In genomic region chr1:100719490-100719889, GRCh38 we compare ENCODE assay signal across 9 cellular contexts. TPM values are rescaled to one million over a fixed set of nuclear protein-coding genes. Genes with fewer than 3 reads are reported as not detected.
A peak's percentile ranks its signal among the peaks of the same experiment; 100 is the strongest.
DNase-seq lines count a peak whose midpoint lies in the region; ATAC-seq and TF ChIP-seq lines count a peak whose summit lies in the region.
"Had no signal": no experiment of that assay in that cellular context is flagged by ENCODE, and none has a peak within 500 bp of the region (broad histone marks: within the 10 kb centered on the region; RNA-seq: fewer than 3 reads in every experiment).

Gene VCAM1 (plus strand): TSS chr1:100719742. CDS start chr1:100719861, 119 bp downstream.

- peak within 1 kb of the TSS; percentile 44 for H3K4me3 Mint-ChIP-seq in CD8-positive, alpha-beta T cell
- peak within 1 kb of the TSS; percentile 24 to 39 for H3K4me3 Mint-ChIP-seq in effector memory CD8-positive, alpha-beta T cell
- H3K4me3 Mint-ChIP-seq: activated B cell treated with CpG ODN at 0.5 μM for 24 hours had no signal

- peaks cover 5% of the 10 kb centered on the region for H3K4me1 Mint-ChIP-seq in CD8-positive, alpha-beta T cell (ENCODE audit: low read depth)
- H3K4me1 Mint-ChIP-seq in effector memory CD8-positive, alpha-beta T cell (ENCODE audit: low read depth in 2 of 2): peaks cover 4 to 7% of the 10 kb centered on the region in 2 donors
- H3K4me1 Mint-ChIP-seq: activated B cell treated with CpG ODN at 0.5 μM for 24 hours had no signal

- peak within 1 kb of the TSS; percentile 66 for H2AFZ ChIP-seq in neuron (ENCODE audit: low read depth, low read length)

- no peak within 1 kb of the TSS for H3K27ac ChIP-seq in CD8-positive, alpha-beta T cell (ENCODE audit: low read depth, low read length)

- POLR2A ChIA-PET in CD8-positive, alpha-beta T cell (lab: Charles Lee): no interaction called here

- H3K36me3 ChIP-seq in CD8-positive, alpha-beta T cell (ENCODE audit: insufficient read depth, low read length): no peaks in the 10 kb centered on the region
- no peaks in the 10 kb centered on the region for H3K36me3 ChIP-seq in neuron (ENCODE audit: insufficient read depth, low read length)

- H3K27me3 ChIP-seq in CD8-positive, alpha-beta T cell (ENCODE audit: insufficient read depth, low read length): no peaks in the 10 kb centered on the region
- H3K27me3 ChIP-seq in neuron (ENCODE audit: insufficient read depth, low read length): no peaks in the 10 kb centered on the region

- H3K27ac Mint-ChIP-seq in CD8-positive, alpha-beta T cell: no peak within 1 kb of the TSS
- H3K27ac Mint-ChIP-seq in effector memory CD8-positive, alpha-beta T cell: peak within 1 kb of the TSS in 1 of 2 donors; percentile 67
- H3K27ac Mint-ChIP-seq: activated B cell treated with CpG ODN at 0.5 μM for 24 hours had no signal

- no peaks in the 10 kb centered on the region for H3K9me3 Mint-ChIP-seq in CD8-positive, alpha-beta T cell
- H3K9me3 Mint-ChIP-seq in effector memory CD8-positive, alpha-beta T cell: no peaks in the 10 kb centered on the region
- H3K9me3 Mint-ChIP-seq: activated B cell treated with CpG ODN at 0.5 μM for 24 hours had no signal

- no peak for DNase-seq in CD8-positive, alpha-beta T cell
- DNase-seq in effector memory CD8-positive, alpha-beta T cell: no peak
- no peak for DNase-seq in GOT3 (lab: John Stamatoyannopoulos, UW)
- no peak for DNase-seq in RPMI8226
- DNase-seq: activated B cell treated with CpG ODN at 0.5 μM for 24 hours had no signal

- ATAC-seq in CD8-positive, alpha-beta T cell: no peak
- ATAC-seq in HG02642 (IDR thresholded peaks at IDR 0.05; ENCODE audit: poor library complexity, unreplicated experiment) (peak; percentile 61), HG03457 (IDR thresholded peaks at IDR 0.05; ENCODE audit: unreplicated experiment) (no peak), HG03460 (IDR thresholded peaks at IDR 0.05; ENCODE audit: unreplicated experiment) (no peak)
- peak; percentile 28 for ATAC-seq in effector memory CD8-positive, alpha-beta T cell (replicated peaks)

- intact Hi-C loops in CD8-positive, alpha-beta T cell (cut with DNase I, micrococcal nuclease): no loop called here

- CTCF ChIA-PET in CD8-positive, alpha-beta T cell (lab: Charles Lee): no interaction called here

- TF ChIP-seq CTCF in CD8-positive, alpha-beta T cell (IDR thresholded peaks at IDR 0.05): no peak

- H3K36me3 Mint-ChIP-seq in CD8-positive, alpha-beta T cell: no peaks in the 10 kb centered on the region
- no peaks in the 10 kb centered on the region for H3K36me3 Mint-ChIP-seq in effector memory CD8-positive, alpha-beta T cell (ENCODE audit: insufficient read depth)

- H3K9me3 ChIP-seq in CD8-positive, alpha-beta T cell (ENCODE audit: low read length): no peaks in the 10 kb centered on the region
- H3K9me3 ChIP-seq in neuron (ENCODE audit: low read length): no peaks in the 10 kb centered on the region

- H3K4me3 ChIP-seq in CD8-positive, alpha-beta T cell (ENCODE audit: low read depth, low read length): no peak within 1 kb of the TSS
- H3K4me3 ChIP-seq in neuron (ENCODE audit: low read length): peak within 1 kb of the TSS; percentile 22

- no peaks in the 10 kb centered on the region for H3K4me1 ChIP-seq in CD8-positive, alpha-beta T cell (ENCODE audit: insufficient read depth, low read length)
- H3K4me1 ChIP-seq in neuron (ENCODE audit: insufficient read depth, low read length): peaks cover 13% of the 10 kb centered on the region

- H3K27me3 Mint-ChIP-seq in CD8-positive, alpha-beta T cell (ENCODE audit: low read depth): peaks cover 2% of the 10 kb centered on the region
- peaks cover 16 to 17% of the 10 kb centered on the region in 2 donors for H3K27me3 Mint-ChIP-seq in effector memory CD8-positive, alpha-beta T cell

RNA-seq across cellular contexts. Expression of gene VCAM1, which starts in this region (rescaled TPM):
- 1 to 10 TPM; 1.2 to 1.3 TPM for total RNA-seq in CD8-positive, alpha-beta T cell
- total RNA-seq: activated B cell treated with CpG ODN at 0.5 μM for 24 hours had no signal

Comparison
In these comparisons a context has a peak if more than half of its experiments do, and no peak if none do; other contexts are left out.
1. ATAC-seq: peak in HG02642 (single experiment) and effector memory CD8-positive, alpha-beta T cell (single experiment); none in CD8-positive, alpha-beta T cell (single experiment), HG03457 (single experiment) and HG03460 (single experiment).